Comparison of ENCODE assay signal across 1 cellular context in the genomic region with DNA sequence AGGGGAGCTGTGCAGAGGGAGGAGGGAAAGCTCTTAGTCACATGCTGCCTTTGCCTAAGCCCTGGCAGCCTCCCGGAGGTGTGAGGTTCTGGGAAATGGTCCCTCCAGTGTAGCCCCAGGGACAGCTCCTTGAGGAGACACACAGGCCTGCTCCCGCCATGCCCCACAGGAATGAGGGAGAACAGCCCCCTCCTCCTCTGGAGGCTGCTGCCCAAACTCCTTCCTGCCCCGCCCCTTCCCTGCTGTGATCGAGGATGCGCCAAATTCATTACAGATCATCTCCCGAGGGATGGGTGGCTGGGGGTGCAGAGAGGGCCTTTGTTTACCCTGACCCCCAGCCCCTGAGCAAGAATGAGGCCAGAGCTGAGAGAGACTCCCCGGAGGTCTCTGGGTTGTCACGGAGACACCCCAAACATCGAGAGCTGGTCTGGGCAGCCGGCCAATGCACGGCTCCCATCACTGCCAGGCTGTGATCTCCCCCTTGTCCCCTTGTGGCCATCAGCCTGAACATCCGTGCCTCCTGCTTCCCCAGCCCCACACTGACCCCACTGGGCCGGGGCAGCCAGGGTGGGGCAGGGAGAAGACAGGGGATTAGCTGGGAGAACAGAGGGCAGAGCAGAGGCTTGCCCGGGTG.
A peak's percentile ranks its signal among the peaks of the same experiment; 100 is the strongest.
TF ChIP-seq lines count a peak whose summit lies in the region.

No MANE protein-coding gene starts in this region.

TF ChIP-seq in H1, 55 proteins besides CTCF, POLR2A, EP300 and RAD21 (continued from another document):
- TF ChIP-seq, protein P1, sequence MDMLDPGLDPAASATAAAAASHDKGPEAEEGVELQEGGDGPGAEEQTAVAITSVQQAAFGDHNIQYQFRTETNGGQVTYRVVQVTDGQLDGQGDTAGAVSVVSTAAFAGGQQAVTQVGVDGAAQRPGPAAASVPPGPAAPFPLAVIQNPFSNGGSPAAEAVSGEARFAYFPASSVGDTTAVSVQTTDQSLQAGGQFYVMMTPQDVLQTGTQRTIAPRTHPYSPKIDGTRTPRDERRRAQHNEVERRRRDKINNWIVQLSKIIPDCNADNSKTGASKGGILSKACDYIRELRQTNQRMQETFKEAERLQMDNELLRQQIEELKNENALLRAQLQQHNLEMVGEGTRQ (IDR thresholded peaks at IDR 0.05; ENCODE audit: low read length), result no peak
- TF ChIP-seq, protein P2, sequence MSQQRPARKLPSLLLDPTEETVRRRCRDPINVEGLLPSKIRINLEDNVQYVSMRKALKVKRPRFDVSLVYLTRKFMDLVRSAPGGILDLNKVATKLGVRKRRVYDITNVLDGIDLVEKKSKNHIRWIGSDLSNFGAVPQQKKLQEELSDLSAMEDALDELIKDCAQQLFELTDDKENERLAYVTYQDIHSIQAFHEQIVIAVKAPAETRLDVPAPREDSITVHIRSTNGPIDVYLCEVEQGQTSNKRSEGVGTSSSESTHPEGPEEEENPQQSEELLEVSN (IDR thresholded peaks at IDR 0.05), result peak; percentile 71
- TF ChIP-seq GTF2F1 (IDR thresholded peaks at IDR 0.05; ENCODE audit: borderline replicate concordance, low read depth, low read length) (no peak), TAF7 (optimal IDR thresholded peaks at IDR 0.05; ENCODE audit: borderline replicate concordance, low read depth, low read length) (no peak)
